Comparison of ENCODE assay signal across 13 cellular contexts in the genomic region with DNA sequence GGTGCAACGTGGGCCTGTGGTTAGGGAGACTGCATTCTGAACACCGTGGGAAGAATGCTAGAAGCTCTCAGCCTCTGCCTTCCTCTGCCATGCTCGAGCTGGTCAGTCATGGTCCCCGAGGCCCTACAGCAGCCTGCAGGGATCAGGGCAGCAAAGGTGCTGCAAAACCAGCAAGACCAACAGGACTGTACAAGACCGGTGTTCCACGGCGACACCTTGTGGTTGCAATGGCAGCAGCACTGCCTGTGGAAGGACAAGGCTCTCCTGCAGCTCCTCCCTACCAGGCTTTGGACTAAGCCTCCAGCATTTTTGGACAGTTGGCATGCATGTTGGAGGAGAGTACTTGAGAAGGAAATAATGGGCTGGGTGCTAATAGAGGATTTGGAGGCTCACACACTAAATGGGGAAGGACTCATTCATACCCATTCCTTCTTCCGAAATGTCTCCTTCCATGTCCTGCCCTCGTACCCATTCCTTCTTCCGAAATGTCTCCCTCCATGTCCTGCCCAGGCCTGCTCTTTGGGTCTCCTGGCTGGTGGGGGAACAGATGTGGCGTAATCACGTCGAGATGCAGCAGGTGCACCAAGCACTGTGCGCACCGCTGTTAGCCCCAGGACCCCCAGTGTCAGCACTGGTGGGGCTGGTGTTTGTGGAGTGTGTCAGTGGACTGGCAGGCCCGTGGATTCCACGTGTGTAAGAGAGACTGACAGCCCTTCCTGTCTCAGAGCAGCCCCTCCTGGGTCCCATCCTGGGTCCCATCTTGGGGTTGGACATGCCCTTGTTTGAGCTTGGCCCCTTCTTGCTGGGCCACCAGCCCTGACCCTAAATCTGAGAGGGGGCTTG. TPM values are rescaled to one million over a fixed set of nuclear protein-coding genes. Genes with fewer than 3 reads are reported as not detected.
DNase-seq lines count a peak whose midpoint lies in the region; ATAC-seq and TF ChIP-seq lines count a peak whose summit lies in the region.
"Had no signal": no experiment of that assay in that cellular context is flagged by ENCODE, and none has a peak within 500 bp of the region (broad histone marks: within the 10 kb centered on the region; RNA-seq: fewer than 3 reads in every experiment).

No MANE protein-coding gene starts in this region.

- no peak overlapping the region for H3K4ac ChIP-seq in IMR-90 (ENCODE audit: low read depth, low read length)

- no peak overlapping the region for H2BK15ac ChIP-seq in IMR-90 (ENCODE audit: low read depth, low read length)

- CTCF ChIA-PET in MCF 10A (lab: Yijun Ruan, JAX) (interaction anchor here (0.6 kb wide), 1 partner anchor 9 kb away, joined by 5 read pairs; no protein-coding TSS in a partner anchor), mammary epithelial cell (lab: Charles Lee; ENCODE audit: low non-redundant PET) (no interaction called here), IMR-90 (lab: Yijun Ruan, JAX) (no interaction called here)

- H2BK5ac ChIP-seq in IMR-90 (ENCODE audit: low read depth, low read length, poor library complexity, severe bottlenecking), result no peak overlapping the region

- no peak overlapping the region for H2BK20ac ChIP-seq in IMR-90 (ENCODE audit: low read depth, low read length)

- H3K9me3 ChIP-seq in mammary epithelial cell (replicated peaks; ENCODE audit: insufficient read depth, low read length) (peaks cover 13% of the 10 kb centered on the region), IMR-90 (ENCODE audit: control insufficient read depth, insufficient read depth, low read length) (peaks cover 11% of the 10 kb centered on the region), smooth muscle cell (replicated peaks; ENCODE audit: low read depth) (no peaks in the 10 kb centered on the region)

- in situ Hi-C loops in mammary epithelial cell (cut with MboI; ENCODE audit: low sequenced_read_pairs in 2 of 2), result no loop called here
- in situ Hi-C loops in IMR-90 (cut with MboI; ENCODE audit: low sequenced_read_pairs), result no loop called here

- H3K79me2 ChIP-seq in mammary epithelial cell (ENCODE audit: insufficient read depth, low read length) (no peaks in the 10 kb centered on the region), smooth muscle cell (ENCODE audit: low read depth) (no peaks in the 10 kb centered on the region)

- no peaks in the 10 kb centered on the region for H3K36me3 Mint-ChIP-seq in MCF 10A (ENCODE audit: insufficient read depth, unreplicated experiment)
- no peaks in the 10 kb centered on the region for H3K36me3 Mint-ChIP-seq in activated T-helper 1 cell treated with anti-CD3 and anti-CD28 coated beads, Interleukin-12 subunit alpha, Interleukin-12 subunit beta, Interleukin-2, Interleukin-4 antibody, amounts not matched to agents 30 ng/mL and 10 ng/mL and 1 ng/mL, durations not matched to agents 14 hours and 24 hours and 36 hours (ENCODE audit: low read depth)

- no peak overlapping the region for H3K4me3 ChIP-seq in mammary epithelial cell (replicated peaks in 1 of 3; ENCODE audit: insufficient read depth in 1 of 3, low read depth in 2 of 3, low read length in 3 of 3)
- no peak overlapping the region for H3K4me3 ChIP-seq in IMR-90 (ENCODE audit: insufficient read depth, low read depth, low read length)
- H3K4me3 ChIP-seq in cardiac fibroblast (replicated peaks in 1 of 2; ENCODE audit: low read depth in 2 of 2, low read length in 2 of 2), result no peak overlapping the region
- H3K4me3 ChIP-seq in smooth muscle cell, result no peak overlapping the region

- H2AFZ ChIP-seq in mammary epithelial cell (ENCODE audit: low read depth, low read length) (no peak overlapping the region), IMR-90 (replicated peaks; ENCODE audit: low read length, poor library complexity) (no peak overlapping the region), smooth muscle cell (ENCODE audit: low read depth) (no peak overlapping the region)

- H2BK120ac ChIP-seq in IMR-90 (ENCODE audit: low read depth, low read length), result no peak overlapping the region

- no peaks in the 10 kb centered on the region for H3K79me1 ChIP-seq in IMR-90 (ENCODE audit: low read depth in 1 of 2, low read length in 2 of 2)

- no peaks in the 10 kb centered on the region for H4K20me1 ChIP-seq in mammary epithelial cell (ENCODE audit: insufficient read depth, low read length)
- H4K20me1 ChIP-seq in IMR-90 (ENCODE audit: insufficient read depth, low read length), result no peaks in the 10 kb centered on the region
- H4K20me1 ChIP-seq in smooth muscle cell (ENCODE audit: low read depth), result no peaks in the 10 kb centered on the region
- H4K20me1 ChIP-seq: BLaER1 treated with 17β-estradiol and CSF1 and Interleukin-3, amounts not matched to agents 10 nM and 100 nM had no signal

- TF ChIP-seq CTCF in MCF 10A (IDR thresholded peaks at IDR 0.05; ENCODE audit: unreplicated experiment), result peak; percentile 24
- TF ChIP-seq CTCF in mammary epithelial cell (conservative IDR thresholded peaks at IDR 0.05 in 1 of 2, IDR thresholded peaks at IDR 0.05 in 1 of 2; ENCODE audit: extremely low read depth in 1 of 2, insufficient read depth in 1 of 2, low read depth in 1 of 2, low read length in 2 of 2), result peak in 1 of 2 donors; percentile 9
- 0 out of 2 replicates have a peak, but pooled peaks have one; percentile 7 for TF ChIP-seq CTCF in IMR-90 (conservative IDR thresholded peaks at IDR 0.05; ENCODE audit: low read depth, low read length)
- TF ChIP-seq CTCF in cardiac fibroblast (IDR thresholded peaks at IDR 0.05; ENCODE audit: low read depth, low read length), result peak; percentile 24
- TF ChIP-seq CTCF in smooth muscle cell (IDR thresholded peaks at IDR 0.05; ENCODE audit: borderline replicate concordance, insufficient read depth, poor library complexity, severe bottlenecking), result peak; percentile 16

- peaks cover 12% of the 10 kb centered on the region for H3K9me3 Mint-ChIP-seq in MCF 10A (ENCODE audit: unreplicated experiment)
- H3K9me3 Mint-ChIP-seq in activated T-helper 1 cell treated with anti-CD3 and anti-CD28 coated beads, Interleukin-12 subunit alpha, Interleukin-12 subunit beta, Interleukin-2, Interleukin-4 antibody, amounts not matched to agents 30 ng/mL and 10 ng/mL and 1 ng/mL, durations not matched to agents 14 hours and 24 hours and 36 hours, result peaks cover 17% of the 10 kb centered on the region

- no peak overlapping the region for H4K8ac ChIP-seq in IMR-90 (ENCODE audit: low read depth in 2 of 2, low read length in 2 of 2)

- no peak for TF ChIP-seq RAD21 in IMR-90 (IDR thresholded peaks at IDR 0.05; ENCODE audit: low read length)

- H4K5ac ChIP-seq in IMR-90 (ENCODE audit: low read depth, low read length), result no peak overlapping the region

- no TSS peak for BruUV-seq in MCF 10A (replicated peaks; lab: Mats Ljungman, UMichigan)
- BruUV-seq in mammary epithelial cell (replicated peaks; lab: Mats Ljungman, UMichigan), result no TSS peak
- no TSS peak for BruUV-seq in IMR-90 (replicated peaks; lab: Mats Ljungman, UMichigan)

- H3K27me3 Mint-ChIP-seq in MCF 10A (ENCODE audit: insufficient read depth, unreplicated experiment), result peaks cover 50% of the 10 kb centered on the region
- no peaks in the 10 kb centered on the region for H3K27me3 Mint-ChIP-seq in activated T-helper 1 cell treated with anti-CD3 and anti-CD28 coated beads, Interleukin-12 subunit alpha, Interleukin-12 subunit beta, Interleukin-2, Interleukin-4 antibody, amounts not matched to agents 30 ng/mL and 10 ng/mL and 1 ng/mL, durations not matched to agents 14 hours and 24 hours and 36 hours (ENCODE audit: insufficient read depth)

- no peak overlapping the region for H3K14ac ChIP-seq in IMR-90 (replicated peaks; ENCODE audit: low read depth, low read length)

- POLR2A ChIA-PET in MCF 10A (lab: Yijun Ruan, JAX), result interaction anchor here (0.6 kb wide), 1 partner anchor 265 kb away, joined by 3 read pairs; no protein-coding TSS in a partner anchor
- POLR2A ChIA-PET in IMR-90 (lab: Charles Lee; ENCODE audit: unreplicated experiment), result no interaction called here

- no peak for TF ChIP-seq POLR2A in IMR-90 (IDR thresholded peaks at IDR 0.05; ENCODE audit: low read depth, low read length)

- H3K23ac ChIP-seq in IMR-90 (ENCODE audit: low read depth, low read length), result no peak overlapping the region

- no peaks in the 10 kb centered on the region for H3K9me1 ChIP-seq in IMR-90 (ENCODE audit: insufficient read depth, low read length)

- H3K4me2 ChIP-seq in mammary epithelial cell (ENCODE audit: insufficient read depth, low read depth, low read length), result no peak overlapping the region
- H3K4me2 ChIP-seq in IMR-90 (ENCODE audit: low read depth, low read length), result no peak overlapping the region
- H3K4me2 ChIP-seq in smooth muscle cell, result no peak overlapping the region
- H3K4me2 ChIP-seq: BLaER1 treated with 17β-estradiol and CSF1 and Interleukin-3, amounts not matched to agents 10 nM and 100 nM had no signal

- H3K4me3 Mint-ChIP-seq in MCF 10A (ENCODE audit: unreplicated experiment), result no peak overlapping the region
- H3K4me3 Mint-ChIP-seq in activated T-helper 1 cell treated with anti-CD3 and anti-CD28 coated beads, Interleukin-12 subunit alpha, Interleukin-12 subunit beta, Interleukin-2, Interleukin-4 antibody, amounts not matched to agents 30 ng/mL and 10 ng/mL and 1 ng/mL, durations not matched to agents 14 hours and 24 hours and 36 hours, result no peak overlapping the region

- no peak for ATAC-seq in IMR-90 (ENCODE audit: low read depth)
- no peak for ATAC-seq in HG03342 (IDR thresholded peaks at IDR 0.05; ENCODE audit: unreplicated experiment)

- H2AK9ac ChIP-seq in IMR-90 (replicated peaks; ENCODE audit: low read depth, low read length, poor library complexity), result peak overlapping the region; percentile 9

- intact Hi-C loops in MCF 10A (cut with micrococcal nuclease) (no loop called here), mammary epithelial cell (cut with micrococcal nuclease) (no loop called here), IMR-90 (cut with micrococcal nuclease) (no loop called here)
- intact Hi-C loops in activated T-helper 1 cell treated with anti-CD3 and anti-CD28 coated beads, Interleukin-12 subunit alpha, Interleukin-12 subunit beta, Interleukin-2, Interleukin-4 antibody, amounts not matched to agents 30 ng/mL and 10 ng/mL and 1 ng/mL, durations not matched to agents 14 hours and 24 hours and 36 hours (cut with micrococcal nuclease), result no loop called here

- 81% methylated on average over 12 of the region's 17 CpGs for WGBS in mammary epithelial cell (ENCODE audit: low coverage, missing lambda C conversion rate)
- WGBS in IMR-90 (ENCODE audit: extremely low coverage in 2 of 2, insufficient read length in 1 of 2), 2 experiments, result 27% methylated on average over 5 of the region's 17 CpGs; no CpG with 5 or more reads in 1 of the 2 experiments
- WGBS in smooth muscle cell (ENCODE audit: low lambda C conversion rate), result 91% methylated on average over 17 of the region's 17 CpGs

- no peak for DNase-seq in MCF 10A (ENCODE audit: unreplicated experiment)
- DNase-seq in mammary epithelial cell, result no peak
- no peak for DNase-seq in IMR-90
- DNase-seq in cardiac fibroblast (ENCODE audit: low read depth in 2 of 2), result no peak
- no peak for DNase-seq in smooth muscle cell (lab: John Stamatoyannopoulos, UW; ENCODE audit: unreplicated experiment)
- no peak for DNase-seq in activated T-helper 1 cell treated with anti-CD3 and anti-CD28 coated beads, Interleukin-12 subunit alpha, Interleukin-12 subunit beta, Interleukin-2, Interleukin-4 antibody, amounts not matched to agents 30 ng/mL and 10 ng/mL and 1 ng/mL, durations not matched to agents 14 hours and 24 hours and 36 hours (ENCODE audit: low spot score)
- no peak for DNase-seq in dedifferentiated amniotic fluid mesenchymal stem cell (ENCODE audit: extremely low spot score)
- DNase-seq: activated gamma-delta T cell had no signal

- H3K27ac Mint-ChIP-seq in MCF 10A (ENCODE audit: low read depth, unreplicated experiment), result no peak overlapping the region
- no peak overlapping the region for H3K27ac Mint-ChIP-seq in activated T-helper 1 cell treated with anti-CD3 and anti-CD28 coated beads, Interleukin-12 subunit alpha, Interleukin-12 subunit beta, Interleukin-2, Interleukin-4 antibody, amounts not matched to agents 30 ng/mL and 10 ng/mL and 1 ng/mL, durations not matched to agents 14 hours and 24 hours and 36 hours

- H4K91ac ChIP-seq in IMR-90 (ENCODE audit: insufficient read depth, low read depth, low read length), result no peak overlapping the region

- H3F3A ChIP-seq in smooth muscle cell (ENCODE audit: low read depth), result no peaks in the 10 kb centered on the region

- no peaks in the 10 kb centered on the region for H3K27me3 ChIP-seq in mammary epithelial cell (ENCODE audit: insufficient read depth, low read length)
- peaks cover 11% of the 10 kb centered on the region for H3K27me3 ChIP-seq in IMR-90 (ENCODE audit: control insufficient read depth, insufficient read depth, low read length)
- no peaks in the 10 kb centered on the region for H3K27me3 ChIP-seq in smooth muscle cell (ENCODE audit: low read depth)
- H3K27me3 ChIP-seq: BLaER1 treated with 17β-estradiol and CSF1 and Interleukin-3, amounts not matched to agents 10 nM and 100 nM had no signal

- dilution Hi-C loops in mammary epithelial cell (cut with HindIII; ENCODE audit: low sequenced_read_pairs) (loop anchor here (5.0 to 10.0 kb wide), 2 partner anchors 33 to 551 kb away; no protein-coding TSS in a partner anchor), IMR-90 (cut with HindIII; ENCODE audit: low sequenced_read_pairs, unreplicated experiment) (no loop called here)

- no peak overlapping the region for H3K18ac ChIP-seq in IMR-90 (ENCODE audit: low read depth, low read length)

- no peak overlapping the region for H3K27ac ChIP-seq in mammary epithelial cell (ENCODE audit: insufficient read depth, low read depth, low read length)
- H3K27ac ChIP-seq in IMR-90 (ENCODE audit: insufficient read depth, low read length), result no peak overlapping the region
- H3K27ac ChIP-seq in smooth muscle cell (ENCODE audit: low read depth), result no peak overlapping the region
- H3K27ac ChIP-seq: BLaER1 treated with 17β-estradiol and CSF1 and Interleukin-3, amounts not matched to agents 10 nM and 100 nM had no signal

- H3K56ac ChIP-seq in IMR-90 (ENCODE audit: extremely low read depth, insufficient read depth, low read length), result no peak overlapping the region

- H3K4me1 Mint-ChIP-seq in MCF 10A (ENCODE audit: insufficient read depth, unreplicated experiment), result no peaks in the 10 kb centered on the region
- no peaks in the 10 kb centered on the region for H3K4me1 Mint-ChIP-seq in activated T-helper 1 cell treated with anti-CD3 and anti-CD28 coated beads, Interleukin-12 subunit alpha, Interleukin-12 subunit beta, Interleukin-2, Interleukin-4 antibody, amounts not matched to agents 30 ng/mL and 10 ng/mL and 1 ng/mL, durations not matched to agents 14 hours and 24 hours and 36 hours (ENCODE audit: low read depth)

- no peak overlapping the region for H2AK5ac ChIP-seq in IMR-90 (ENCODE audit: low read depth, low read length)

- H3K4me1 ChIP-seq in mammary epithelial cell (ENCODE audit: insufficient read depth, low read length) (no peaks in the 10 kb centered on the region), IMR-90 (ENCODE audit: control insufficient read depth, insufficient read depth, low read length) (no peaks in the 10 kb centered on the region), smooth muscle cell (ENCODE audit: low read depth) (peaks cover 11% of the 10 kb centered on the region)

- H3K9ac ChIP-seq in mammary epithelial cell (ENCODE audit: insufficient read depth, low read length) (no peak overlapping the region), IMR-90 (ENCODE audit: low read depth, low read length) (no peak overlapping the region), smooth muscle cell (ENCODE audit: low read depth) (no peak overlapping the region)
- H3K9ac ChIP-seq: BLaER1 treated with 17β-estradiol and CSF1 and Interleukin-3, amounts not matched to agents 10 nM and 100 nM had no signal

- H3K36me3 ChIP-seq in mammary epithelial cell (ENCODE audit: insufficient read depth, low read length) (no peaks in the 10 kb centered on the region), IMR-90 (ENCODE audit: control insufficient read depth, insufficient read depth, low read length) (no peaks in the 10 kb centered on the region), smooth muscle cell (ENCODE audit: low read depth) (no peaks in the 10 kb centered on the region)
- H3K36me3 ChIP-seq: BLaER1 treated with 17β-estradiol and CSF1 and Interleukin-3, amounts not matched to agents 10 nM and 100 nM had no signal

RNA-seq across cellular contexts. Expression of gene MYT1, which starts 18.6 kb away (rescaled TPM):
- total RNA-seq in MCF 10A (2022), result not detected in 2 replicates
- not detected for total RNA-seq in mammary epithelial cell
- 0.02 TPM for polyA plus RNA-seq in mammary epithelial cell
- polyA minus RNA-seq in mammary epithelial cell, result not detected
- total RNA-seq in IMR-90 (2012; rRNA removed), result not detected in 2 replicates
- not detected in 2 replicates for polyA plus RNA-seq in IMR-90 (2012; rRNA removed)
- polyA plus RNA-seq in IMR-90 (2012; cell fraction: cytosol; rRNA removed), result not detected in 2 replicates
- not detected in 2 replicates for polyA plus RNA-seq in IMR-90 (2012; cell fraction: nucleus; rRNA removed; ENCODE audit: low replicate concordance)
- 0.09 TPM in 2 replicates for total RNA-seq in smooth muscle cell
- polyA plus RNA-seq in smooth muscle cell, result 0.05 TPM in 1 of 2 replicates, not detected in the other
- not detected in 2 replicates for total RNA-seq in activated T-helper 1 cell treated with anti-CD3 and anti-CD28 coated beads, Interleukin-12 subunit alpha, Interleukin-12 subunit beta, Interleukin-2, Interleukin-4 antibody, amounts not matched to agents 30 ng/mL and 10 ng/mL and 1 ng/mL, durations not matched to agents 14 hours and 24 hours and 36 hours
- total RNA-seq: dermis microvascular lymphatic vessel endothelial cell, skeletal muscle tissue had no signal

RNA-seq across cellular contexts. Expression of gene NPBWR2, which starts 38.3 kb away (rescaled TPM):
- total RNA-seq in MCF 10A (2022) (not detected in 2 replicates), mammary epithelial cell (not detected), IMR-90 (2012; rRNA removed) (not detected in 2 replicates), smooth muscle cell (not detected in 2 replicates)
- polyA plus RNA-seq in mammary epithelial cell (not detected), IMR-90 (2012; rRNA removed) (not detected in 2 replicates), smooth muscle cell (not detected in 2 replicates)
- not detected for polyA minus RNA-seq in mammary epithelial cell
- not detected in 2 replicates for polyA plus RNA-seq in IMR-90 (2012; cell fraction: cytosol; rRNA removed)
- polyA plus RNA-seq in IMR-90 (2012; cell fraction: nucleus; rRNA removed; ENCODE audit: low replicate concordance), result not detected in 2 replicates
- total RNA-seq in activated T-helper 1 cell treated with anti-CD3 and anti-CD28 coated beads, Interleukin-12 subunit alpha, Interleukin-12 subunit beta, Interleukin-2, Interleukin-4 antibody, amounts not matched to agents 30 ng/mL and 10 ng/mL and 1 ng/mL, durations not matched to agents 14 hours and 24 hours and 36 hours, result not detected in 2 replicates
- total RNA-seq: dermis microvascular lymphatic vessel endothelial cell, mucosa of gallbladder, skeletal muscle tissue had no signal
